17 cellular contexts compared by ENCODE assay signal in genomic region chr9:75914936-75915335, GRCh38. TPM values are rescaled to one million over a fixed set of nuclear protein-coding genes. Genes with fewer than 3 reads are reported as not detected.
DNase-seq lines count a peak whose midpoint lies in the region; ATAC-seq, FAIRE-seq and TF ChIP-seq lines count a peak whose summit lies in the region.
"Had no signal": no experiment of that assay in that cellular context is flagged by ENCODE, and none has a peak within 500 bp of the region (broad histone marks: within the 10 kb centered on the region; RNA-seq: fewer than 3 reads in every experiment).

No MANE protein-coding gene starts in this region.

- ATAC-seq in PC-3 (no peak), HG02970 (IDR thresholded peaks at IDR 0.05; ENCODE audit: low FRiP score, unreplicated experiment) (no peak)
- ATAC-seq: GM12878, GM23338, HepG2 had no signal

- H4K20me1 ChIP-seq in hepatocyte (ENCODE audit: insufficient read depth, poor library complexity, severe bottlenecking) (peaks cover 3% of the 10 kb centered on the region), PC-3 (ENCODE audit: low read length) (no peaks in the 10 kb centered on the region)
- H4K20me1 ChIP-seq: BLaER1 treated with 17β-estradiol and CSF1 and Interleukin-3, amounts not matched to agents 10 nM and 100 nM had no signal

- peaks cover 17% of the 10 kb centered on the region for H3K4me1 Mint-ChIP-seq in nephron

- no peaks in the 10 kb centered on the region for H3K9me3 ChIP-seq in hepatocyte (ENCODE audit: low read depth)
- no peaks in the 10 kb centered on the region for H3K9me3 ChIP-seq in PC-3 (ENCODE audit: low read length)
- H3K9me3 ChIP-seq: BLaER1 treated with 17β-estradiol and CSF1 and Interleukin-3, amounts not matched to agents 10 nM and 100 nM had no signal

- H3K4me2 ChIP-seq in hepatocyte (no peak overlapping the region), PC-3 (ENCODE audit: low read length) (no peak overlapping the region)
- H3K4me2 ChIP-seq: BLaER1 treated with 17β-estradiol and CSF1 and Interleukin-3, amounts not matched to agents 10 nM and 100 nM; GM23338 had no signal

- H3K27ac ChIP-seq in hepatocyte (peak overlapping the region; percentile 85), PC-3 (ENCODE audit: low read length) (no peak overlapping the region)
- H3K27ac ChIP-seq: BLaER1 treated with 17β-estradiol and CSF1 and Interleukin-3, amounts not matched to agents 10 nM and 100 nM had no signal

- WGBS in hepatocyte (ENCODE audit: low lambda C conversion rate, missing lambda C conversion rate): 69% methylated on average over 4 of the region's 4 CpGs

- H3K36me3 ChIP-seq in hepatocyte (replicated peaks; ENCODE audit: insufficient read depth, low read depth) (no peaks in the 10 kb centered on the region), PC-3 (ENCODE audit: low read depth, low read length) (no peaks in the 10 kb centered on the region)
- H3K36me3 ChIP-seq: BLaER1 treated with 17β-estradiol and CSF1 and Interleukin-3, amounts not matched to agents 10 nM and 100 nM had no signal

- no peak for TF ChIP-seq CTCF in hepatocyte (IDR thresholded peaks at IDR 0.05; ENCODE audit: poor library complexity)
- TF ChIP-seq CTCF in nephron (IDR thresholded peaks at IDR 0.05; ENCODE audit: unreplicated experiment in 3 of 3): no peak
- no peak for TF ChIP-seq CTCF in PC-3 (conservative IDR thresholded peaks at IDR 0.05; ENCODE audit: low read depth, low read length)

- H3K4me1 ChIP-seq in hepatocyte (ENCODE audit: insufficient read depth) (peaks cover 20% of the 10 kb centered on the region), PC-3 (ENCODE audit: insufficient read depth, low read length) (no peaks in the 10 kb centered on the region)
- H3K4me1 ChIP-seq: BLaER1 treated with 17β-estradiol and CSF1 and Interleukin-3, amounts not matched to agents 10 nM and 100 nM had no signal

- CTCF ChIA-PET in HEK293T (lab: Yijun Ruan, JAX): no interaction called here
- CTCF ChIA-PET in PC-3 (lab: Charles Lee): no interaction called here

- DNase-seq in RCC 7860 (ENCODE audit: low spot score): peak; percentile 78
- no peak for DNase-seq in hepatocyte (ENCODE audit: low spot score)
- no peak for DNase-seq in HuH-7.5 (ENCODE audit: low spot score)
- DNase-seq in HEK293T (ENCODE audit: extremely low spot score): no peak
- DNase-seq in PC-3: no peak
- DNase-seq: ACHN; CD4-positive, CD25-positive, alpha-beta regulatory T cell; DMS79; H7 had no signal

- H3K9ac ChIP-seq in PC-3 (ENCODE audit: low read length): no peak overlapping the region
- H3K9ac ChIP-seq: BLaER1 treated with 17β-estradiol and CSF1 and Interleukin-3, amounts not matched to agents 10 nM and 100 nM had no signal

- H3K9me3 Mint-ChIP-seq in nephron: no peaks in the 10 kb centered on the region
- H3K9me3 Mint-ChIP-seq: GM23338 had no signal

- H3K79me2 ChIP-seq in hepatocyte (peaks cover 97% of the 10 kb centered on the region), PC-3 (ENCODE audit: low read length) (no peaks in the 10 kb centered on the region)

- no peaks in the 10 kb centered on the region for H3F3A ChIP-seq in PC-3 (ENCODE audit: low read length, unreplicated experiment)

- intact Hi-C loops in PC-3 (cut with micrococcal nuclease): no loop called here

- H3K4me3 ChIP-seq in hepatocyte: no peak overlapping the region
- H3K4me3 ChIP-seq in PC-3 (ENCODE audit: low read length): no peak overlapping the region
- H3K4me3 ChIP-seq: BLaER1 treated with 17β-estradiol and CSF1 and Interleukin-3, amounts not matched to agents 10 nM and 100 nM; GM12878; GM23338 had no signal

- H3K4me3 Mint-ChIP-seq in nephron: no peak overlapping the region
- H3K4me3 Mint-ChIP-seq: CD4-positive, CD25-positive, alpha-beta regulatory T cell; GM23338 had no signal

- POLR2A ChIA-PET in HEK293T (lab: Yijun Ruan, JAX): no interaction called here
- POLR2A ChIA-PET in PC-3 (lab: Charles Lee; ENCODE audit: unreplicated experiment): no interaction called here

- H3K27me3 ChIP-seq in hepatocyte (no peaks in the 10 kb centered on the region), PC-3 (ENCODE audit: low read length) (no peaks in the 10 kb centered on the region)
- H3K27me3 ChIP-seq: BLaER1 treated with 17β-estradiol and CSF1 and Interleukin-3, amounts not matched to agents 10 nM and 100 nM had no signal

- H3K27me3 Mint-ChIP-seq in nephron (ENCODE audit: low read depth): peaks cover 3% of the 10 kb centered on the region
- H3K27me3 Mint-ChIP-seq: CD4-positive, CD25-positive, alpha-beta regulatory T cell had no signal

- no peak for FAIRE-seq in RCC 7860 (lab: Jason Lieb, UNC)
- FAIRE-seq: GM12878, GM18507, HepG2, HTR-8/SVneo had no signal

- H3K36me3 Mint-ChIP-seq in nephron (ENCODE audit: low read depth): peaks cover 4% of the 10 kb centered on the region
- H3K36me3 Mint-ChIP-seq: CD4-positive, CD25-positive, alpha-beta regulatory T cell had no signal

- BruUV-seq in PC-3 (replicated peaks; lab: Mats Ljungman, UMichigan): no TSS peak

- no peaks in the 10 kb centered on the region for H3K9me2 ChIP-seq in hepatocyte (replicated peaks; ENCODE audit: insufficient read depth)
- no peaks in the 10 kb centered on the region for H3K9me2 ChIP-seq in PC-3 (replicated peaks; ENCODE audit: low read length)

- H2AFZ ChIP-seq in hepatocyte (no peak overlapping the region), PC-3 (ENCODE audit: low read length) (no peak overlapping the region)
- H2AFZ ChIP-seq: GM23338 had no signal

- H3K27ac Mint-ChIP-seq in nephron: peak overlapping the region in 2 of 3 experiments; percentile 32 to 56
- H3K27ac Mint-ChIP-seq: GM23338 had no signal

TF ChIP-seq in HEK293T, 16 proteins besides CTCF, POLR2A, EP300 and RAD21:
- TF ChIP-seq ARNT (IDR thresholded peaks at IDR 0.05): no peak
- no peak for TF ChIP-seq L3MBTL2 (conservative IDR thresholded peaks at IDR 0.05)
- TF ChIP-seq FOXM1 (IDR thresholded peaks at IDR 0.05; ENCODE audit: borderline replicate concordance): no peak
- no peak for TF ChIP-seq BHLHE40 (IDR thresholded peaks at IDR 0.05; ENCODE audit: borderline replicate concordance)
- TF ChIP-seq FOXK2 (IDR thresholded peaks at IDR 0.05): no peak
- TF ChIP-seq HDGF (IDR thresholded peaks at IDR 0.05; ENCODE audit: borderline replicate concordance): no peak
- no peak for TF ChIP-seq CTBP1 (IDR thresholded peaks at IDR 0.05; ENCODE audit: borderline replicate concordance)
- no peak for TF ChIP-seq TARDBP (IDR thresholded peaks at IDR 0.05)
- no peak for TF ChIP-seq LEF1 (IDR thresholded peaks at IDR 0.05; ENCODE audit: borderline replicate concordance)

RNA-seq across cellular contexts. Expression of gene PCSK5, which starts 24.5 kb away (rescaled TPM):
- total RNA-seq in hepatocyte (67.5 and 71.7 TPM in 2 replicates), PC-3 (2014; rRNA removed) (not detected in 2 replicates)
- 59.1 and 61.0 TPM in 2 replicates for polyA plus RNA-seq in hepatocyte

Comparison
In these comparisons a context has a peak if more than half of its experiments do, and no peak if none do; other contexts are left out.
1. RNA of gene PCSK5, which starts 24.5 kb away (total RNA-seq): 67.5 to 71.7 TPM in hepatocyte; not detected in PC-3; every median in the first group is over 10 times any median in the second.